1 cellular context compared by ENCODE assay signal in the genomic region with DNA sequence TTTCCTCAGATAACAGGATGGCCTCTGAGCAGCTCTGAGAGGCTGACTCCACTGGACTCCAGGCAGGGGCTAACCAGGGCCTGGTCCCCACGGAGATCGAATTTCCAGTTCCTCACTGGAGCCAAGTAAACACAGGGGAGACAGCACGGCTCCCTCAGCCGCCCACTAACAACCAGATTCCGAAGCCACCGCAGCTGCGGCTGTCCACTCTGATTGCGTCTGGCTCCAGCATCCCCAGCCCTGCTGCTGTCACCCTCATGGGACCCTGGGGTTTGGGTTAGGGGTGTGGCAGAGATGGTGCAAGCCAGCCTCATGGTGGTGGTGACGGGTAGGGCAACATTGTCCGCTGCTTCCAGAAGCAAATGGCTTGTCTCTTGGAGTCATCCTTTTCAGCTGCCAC.
TF ChIP-seq lines count a peak whose summit lies in the region.

No MANE protein-coding gene starts in this region.

TF ChIP-seq in IMR-90, 13 proteins besides CTCF, POLR2A, EP300 and RAD21:
- TF ChIP-seq MXI1 (IDR thresholded peaks at IDR 0.05; ENCODE audit: borderline replicate concordance, low read depth, low read length) = 0 out of 2 replicates have a peak, but pooled peaks have one; percentile 11
- TF ChIP-seq MAZ (IDR thresholded peaks at IDR 0.05; ENCODE audit: borderline replicate concordance, low read depth, low read length) = peak; percentile 59; the same call in 1 of the 2 replicates
- TF ChIP-seq, protein P1, sequence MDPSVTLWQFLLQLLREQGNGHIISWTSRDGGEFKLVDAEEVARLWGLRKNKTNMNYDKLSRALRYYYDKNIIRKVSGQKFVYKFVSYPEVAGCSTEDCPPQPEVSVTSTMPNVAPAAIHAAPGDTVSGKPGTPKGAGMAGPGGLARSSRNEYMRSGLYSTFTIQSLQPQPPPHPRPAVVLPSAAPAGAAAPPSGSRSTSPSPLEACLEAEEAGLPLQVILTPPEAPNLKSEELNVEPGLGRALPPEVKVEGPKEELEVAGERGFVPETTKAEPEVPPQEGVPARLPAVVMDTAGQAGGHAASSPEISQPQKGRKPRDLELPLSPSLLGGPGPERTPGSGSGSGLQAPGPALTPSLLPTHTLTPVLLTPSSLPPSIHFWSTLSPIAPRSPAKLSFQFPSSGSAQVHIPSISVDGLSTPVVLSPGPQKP (IDR thresholded peaks at IDR 0.05; ENCODE audit: borderline replicate concordance, low read depth, low read length) = no peak
- TF ChIP-seq CEBPB (IDR thresholded peaks at IDR 0.05; ENCODE audit: low read depth, low read length) = peak; percentile 56
